ENCODE assay signal across 8 cellular contexts in genomic region chr20:50980851-50981713, GRCh38. TPM values are rescaled to one million over a fixed set of nuclear protein-coding genes. Genes with fewer than 3 reads are reported as not detected.
DNase-seq lines count a peak whose midpoint lies in the region; ATAC-seq, FAIRE-seq and TF ChIP-seq lines count a peak whose summit lies in the region.

No MANE protein-coding gene starts in this region.

- no peaks in the 10 kb centered on the region for H3K36me3 ChIP-seq in small intestine (ENCODE audit: control insufficient read depth in 2 of 2, insufficient read depth in 2 of 2, low read length in 2 of 2)

- DNase-seq in activated naive CD4-positive, alpha-beta T cell treated with anti-CD3 and anti-CD28 coated beads, Interleukin-2, amount 50 U/mL, for 16 hours = peak; percentile 65
- DNase-seq in left cardiac atrium = peak; percentile 55
- peak; percentile 53 for DNase-seq in small intestine

- no peaks in the 10 kb centered on the region for H3K27me3 ChIP-seq in small intestine (ENCODE audit: control insufficient read depth in 2 of 2, insufficient read depth in 2 of 2, low read length in 2 of 2)

- H3K4me1 ChIP-seq in small intestine (ENCODE audit: control insufficient read depth in 2 of 2, insufficient read depth in 1 of 2, low read depth in 1 of 2, low read length in 1 of 2) = peaks cover 0 to 2% of the 10 kb centered on the region in 2 donors

- H3K27ac ChIP-seq in small intestine (ENCODE audit: low read depth in 1 of 2, low read length in 1 of 2) = no peak overlapping the region

- ATAC-seq in SK-N-SH treated with all-trans-retinoic acid at 6 μM for 48 hours = peak; percentile 69
- peak; percentile 41 to 59 for ATAC-seq in left cardiac atrium
- ATAC-seq in HG03097 (IDR thresholded peaks at IDR 0.05; ENCODE audit: low FRiP score, unreplicated experiment) = no peak
- ATAC-seq in HG02798 (IDR thresholded peaks at IDR 0.05; ENCODE audit: poor library complexity, unreplicated experiment) = no peak

- H3K9me3 ChIP-seq in small intestine (ENCODE audit: control insufficient read depth, low read depth) = no peaks in the 10 kb centered on the region

- intact Hi-C loops in left cardiac atrium (cut with DNase I) = loop anchor here in 1 of 2 donors (10.0 kb wide), 3 partner anchors 614 to 1104 kb away; no protein-coding TSS in a partner anchor

- 53 to 61% (median 57%) methylated on average over 25 to 26 of the region's 26 CpGs for WGBS in small intestine, 3 donors

- TF ChIP-seq CTCF in LNCAP (IDR thresholded peaks at IDR 0.05) = peak; percentile 97

- no peak overlapping the region for H3K4me3 ChIP-seq in small intestine (ENCODE audit: low read depth in 1 of 2, low read length in 2 of 2)

- FAIRE-seq in G401.6 (lab: Jason Lieb, UNC) (peak; percentile 77), small intestine (lab: Jason Lieb, UNC) (no peak)

TF ChIP-seq in SK-N-SH treated with all-trans-retinoic acid at 6 μM for 48 hours, 23 proteins besides CTCF, POLR2A, EP300 and RAD21:
- TF ChIP-seq OSR1 (CRISPR knock-in tag; IDR thresholded peaks at IDR 0.05) (no peak), ZFP3 (CRISPR knock-in tag; IDR thresholded peaks at IDR 0.05) (no peak), TCF4 (CRISPR knock-in tag; IDR thresholded peaks at IDR 0.05; ENCODE audit: borderline replicate concordance) (no peak), SNAI2 (CRISPR knock-in tag; IDR thresholded peaks at IDR 0.05) (no peak), PPARA (CRISPR knock-in tag; IDR thresholded peaks at IDR 0.05; ENCODE audit: borderline replicate concordance) (no peak), BACH2 (CRISPR knock-in tag; IDR thresholded peaks at IDR 0.05; ENCODE audit: borderline replicate concordance) (no peak), GLIS3 (CRISPR knock-in tag; IDR thresholded peaks at IDR 0.05) (no peak), ZNF565 (CRISPR knock-in tag; conservative IDR thresholded peaks at IDR 0.05; ENCODE audit: low read depth) (no peak), TOX (CRISPR knock-in tag; IDR thresholded peaks at IDR 0.05; ENCODE audit: borderline replicate concordance) (no peak), ESRRG (CRISPR knock-in tag; IDR thresholded peaks at IDR 0.05) (no peak), ZNF8 (CRISPR knock-in tag; IDR thresholded peaks at IDR 0.05) (no peak), ARNTL (CRISPR knock-in tag; IDR thresholded peaks at IDR 0.05; ENCODE audit: borderline replicate concordance, low read depth) (no peak), ZC3H10 (CRISPR knock-in tag; IDR thresholded peaks at IDR 0.05) (no peak), CSDC2 (CRISPR knock-in tag; IDR thresholded peaks at IDR 0.05) (no peak)
- TF ChIP-seq, protein P1, sequence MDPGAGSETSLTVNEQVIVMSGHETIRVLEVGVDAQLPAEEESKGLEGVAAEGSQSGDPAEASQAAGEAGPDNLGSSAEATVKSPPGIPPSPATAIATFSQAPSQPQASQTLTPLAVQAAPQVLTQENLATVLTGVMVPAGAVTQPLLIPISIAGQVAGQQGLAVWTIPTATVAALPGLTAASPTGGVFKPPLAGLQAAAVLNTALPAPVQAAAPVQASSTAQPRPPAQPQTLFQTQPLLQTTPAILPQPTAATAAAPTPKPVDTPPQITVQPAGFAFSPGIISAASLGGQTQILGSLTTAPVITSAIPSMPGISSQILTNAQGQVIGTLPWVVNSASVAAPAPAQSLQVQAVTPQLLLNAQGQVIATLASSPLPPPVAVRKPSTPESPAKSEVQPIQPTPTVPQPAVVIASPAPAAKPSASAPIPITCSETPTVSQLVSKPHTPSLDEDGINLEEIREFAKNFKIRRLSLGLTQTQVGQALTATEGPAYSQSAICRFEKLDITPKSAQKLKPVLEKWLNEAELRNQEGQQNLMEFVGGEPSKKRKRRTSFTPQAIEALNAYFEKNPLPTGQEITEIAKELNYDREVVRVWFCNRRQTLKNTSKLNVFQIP (CRISPR knock-in tag; IDR thresholded peaks at IDR 0.05; ENCODE audit: borderline replicate concordance, low read depth) = no peak
- TF ChIP-seq, protein P2, sequence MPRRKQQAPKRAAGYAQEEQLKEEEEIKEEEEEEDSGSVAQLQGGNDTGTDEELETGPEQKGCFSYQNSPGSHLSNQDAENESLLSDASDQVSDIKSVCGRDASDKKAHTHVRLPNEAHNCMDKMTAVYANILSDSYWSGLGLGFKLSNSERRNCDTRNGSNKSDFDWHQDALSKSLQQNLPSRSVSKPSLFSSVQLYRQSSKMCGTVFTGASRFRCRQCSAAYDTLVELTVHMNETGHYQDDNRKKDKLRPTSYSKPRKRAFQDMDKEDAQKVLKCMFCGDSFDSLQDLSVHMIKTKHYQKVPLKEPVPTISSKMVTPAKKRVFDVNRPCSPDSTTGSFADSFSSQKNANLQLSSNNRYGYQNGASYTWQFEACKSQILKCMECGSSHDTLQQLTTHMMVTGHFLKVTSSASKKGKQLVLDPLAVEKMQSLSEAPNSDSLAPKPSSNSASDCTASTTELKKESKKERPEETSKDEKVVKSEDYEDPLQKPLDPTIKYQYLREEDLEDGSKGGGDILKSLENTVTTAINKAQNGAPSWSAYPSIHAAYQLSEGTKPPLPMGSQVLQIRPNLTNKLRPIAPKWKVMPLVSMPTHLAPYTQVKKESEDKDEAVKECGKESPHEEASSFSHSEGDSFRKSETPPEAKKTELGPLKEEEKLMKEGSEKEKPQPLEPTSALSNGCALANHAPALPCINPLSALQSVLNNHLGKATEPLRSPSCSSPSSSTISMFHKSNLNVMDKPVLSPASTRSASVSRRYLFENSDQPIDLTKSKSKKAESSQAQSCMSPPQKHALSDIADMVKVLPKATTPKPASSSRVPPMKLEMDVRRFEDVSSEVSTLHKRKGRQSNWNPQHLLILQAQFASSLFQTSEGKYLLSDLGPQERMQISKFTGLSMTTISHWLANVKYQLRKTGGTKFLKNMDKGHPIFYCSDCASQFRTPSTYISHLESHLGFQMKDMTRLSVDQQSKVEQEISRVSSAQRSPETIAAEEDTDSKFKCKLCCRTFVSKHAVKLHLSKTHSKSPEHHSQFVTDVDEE (CRISPR knock-in tag; IDR thresholded peaks at IDR 0.05) = no peak

RNA-seq across cellular contexts. Expression of gene MOCS3, which starts 22.5 kb away (rescaled TPM):
- total RNA-seq in left cardiac atrium = 1 to 10 TPM; 2.4 to 2.9 TPM
- 1 to 10 TPM; 2.2 to 3.5 (median 2.2) TPM for polyA plus RNA-seq in small intestine

RNA-seq across cellular contexts. Expression of gene DPM1, which starts 22.8 kb away (rescaled TPM):
- 10 to 100 TPM; 31.2 to 41.1 TPM for total RNA-seq in left cardiac atrium
- 10 to 100 TPM; 43.6 to 66.2 (median 49.2) TPM for polyA plus RNA-seq in small intestine

RNA-seq across cellular contexts. Expression of gene KCNG1, which starts 41.8 kb away (rescaled TPM):
- under 1 TPM; 0.27 to 0.65 TPM for total RNA-seq in left cardiac atrium
- 1 to 10 TPM; 1.3 to 1.8 (median 1.4) TPM for polyA plus RNA-seq in small intestine

RNA-seq across cellular contexts. Expression of gene ADNP, which starts 49.8 kb away (rescaled TPM):
- total RNA-seq in left cardiac atrium = 10 to 100 TPM; 31.8 to 34.5 TPM
- polyA plus RNA-seq in small intestine = 10 to 100 TPM; 24.9 to 30.1 (median 27.7) TPM

Comparison
In these comparisons a context has a peak if more than half of its experiments do, and no peak if none do; other contexts are left out.
1. ATAC-seq: peak in SK-N-SH treated with all-trans-retinoic acid at 6 μM for 48 hours (single experiment) and left cardiac atrium (2 of 2); none in HG03097 (single experiment) and HG02798 (single experiment).
2. Peak in every context shown above with its lines, with median percentiles within 50 percentile points of each other: DNase-seq.